Comparison of ENCODE assay signal across 20 cellular contexts in genomic region chr3:159668461-159668860, GRCh38.
"Had no signal": no experiment of that assay in that cellular context is flagged by ENCODE, and none has a peak within 500 bp of the region (broad histone marks: within the 10 kb centered on the region; RNA-seq: fewer than 3 reads in every experiment).

No MANE protein-coding gene starts in this region.

- DNase-seq: activated CD4-positive, alpha-beta T cell treated with anti-CD3 and anti-CD28 coated beads, Interleukin-2, amount 10 ng/mL, durations not matched to agents 24 days and 14 days; activated CD4-positive, CD25-positive, alpha-beta regulatory T cell; activated CD8-positive, alpha-beta T cell treated with anti-CD3 and anti-CD28 coated beads for 36 hours; activated naive CD4-positive, alpha-beta T cell treated with Interleukin-2 at 50 U/mL for 16 hours; activated naive CD8-positive, alpha-beta T cell treated with anti-CD3 and anti-CD28 coated beads, Interleukin-2, amount 10 ng/mL, durations not matched to agents 7 days and 5 days; activated T-cell treated with anti-CD3 and anti-CD28 coated beads, Interleukin-2, amount 50 U/mL, for 1 hour; amygdala; caudate nucleus; colonic mucosa; erythroblast; gastrocnemius medialis; head of caudate nucleus; left cardiac atrium; spleen; stimulated activated naive CD4-positive, alpha-beta T cell; T-helper 1 cell; T-helper 9 cell had no signal

- H3K36me3 ChIP-seq: colonic mucosa, gastrocnemius medialis, spleen had no signal

- H3K4me1 ChIP-seq: colonic mucosa, spleen had no signal

- ATAC-seq: activated CD8-positive, alpha-beta T cell treated with anti-CD3 and anti-CD28 coated beads for 36 hours; gastrocnemius medialis; sciatic nerve had no signal

- H3K27me3 ChIP-seq: colonic mucosa, gastrocnemius medialis, spleen had no signal

- H3K4me3 ChIP-seq: colonic mucosa, gastrocnemius medialis, lung, SK-N-MC, spleen had no signal

- H3K9me3 ChIP-seq: colonic mucosa, gastrocnemius medialis, spleen had no signal

- H3K27ac ChIP-seq: colonic mucosa, SK-N-MC, spleen had no signal
